ENCODE assay signal across 7 cellular contexts in the genomic region with DNA sequence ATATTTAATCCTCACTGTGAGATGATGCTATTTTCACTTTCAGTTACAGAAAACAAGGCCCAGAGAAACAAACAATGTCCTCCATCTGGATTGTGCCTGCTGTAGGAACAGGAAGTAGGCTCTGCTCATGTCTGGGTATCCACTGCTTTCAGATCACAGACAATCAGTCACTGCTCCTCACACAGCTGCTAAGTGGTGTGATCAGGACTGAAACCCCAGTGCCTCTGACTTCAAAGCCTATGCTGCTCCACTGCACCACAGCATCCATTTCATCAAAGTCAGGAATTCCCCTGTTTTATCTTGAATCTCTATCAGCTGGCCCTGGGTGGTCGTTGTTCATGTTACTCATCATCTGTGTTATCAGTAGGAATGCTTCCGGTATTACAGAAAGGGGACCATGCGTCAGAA.
A peak's percentile ranks its signal among the peaks of the same experiment; 100 is the strongest.
DNase-seq lines count a peak whose midpoint lies in the region; ATAC-seq and TF ChIP-seq lines count a peak whose summit lies in the region.

No MANE protein-coding gene starts in this region.

- peaks cover 40% of the 10 kb centered on the region for H3K4me1 Mint-ChIP-seq in activated CD4-positive, alpha-beta memory T cell treated with anti-CD3 and anti-CD28 coated beads, Interleukin-2, amount 10 ng/mL, durations not matched to agents 7 days and 5 days

- H3K9ac ChIP-seq in neuronal stem cell (ENCODE audit: low read depth, low read length, poor library complexity) (no peak overlapping the region), colonic mucosa (ENCODE audit: low read depth in 2 of 2, low read length in 2 of 2) (no peak overlapping the region)

- intact Hi-C loops in colonic mucosa (cut with DNase I): no loop called here

- H3K4me2 ChIP-seq in neuronal stem cell (ENCODE audit: insufficient read depth, low read length, poor library complexity, severe bottlenecking): no peak overlapping the region

- H3K14ac ChIP-seq in neuronal stem cell (ENCODE audit: low read length): no peak overlapping the region

- H2BK120ac ChIP-seq in neuronal stem cell (ENCODE audit: low read depth, low read length): no peak overlapping the region

- H3K27me3 Mint-ChIP-seq in activated CD4-positive, alpha-beta memory T cell treated with anti-CD3 and anti-CD28 coated beads, Interleukin-2, amount 10 ng/mL, durations not matched to agents 7 days and 5 days: no peaks in the 10 kb centered on the region

- WGBS in neuronal stem cell (ENCODE audit: extremely low coverage in 2 of 2, insufficient read length in 2 of 2, insufficient replicate concordance in 1 of 2), 2 donors: no CpG with 5 or more reads among the region's 3 CpGs

- no peak overlapping the region for H3K27ac ChIP-seq in neuronal stem cell (replicated peaks; ENCODE audit: low read length)
- no peak overlapping the region for H3K27ac ChIP-seq in colonic mucosa

- no peaks in the 10 kb centered on the region for H3K79me1 ChIP-seq in neuronal stem cell (ENCODE audit: low read depth, low read length)

- POLR2A ChIA-PET in activated CD4-positive, alpha-beta memory T cell treated with anti-CD3 and anti-CD28 coated beads, Interleukin-2, amount 10 ng/mL, durations not matched to agents 7 days and 5 days (lab: Charles Lee): interaction anchor here (1.3 to 4.0 kb wide), 3 partner anchors 39 to 304 kb away, joined by 4 to 38 read pairs (median 5); partner anchors contain the start of gene TRIB2

- no peaks in the 10 kb centered on the region for H3K27me3 ChIP-seq in neuronal stem cell (ENCODE audit: control insufficient read depth in 3 of 3, insufficient read depth in 3 of 3, low read depth in 1 of 3, low read length in 3 of 3)
- no peaks in the 10 kb centered on the region for H3K27me3 ChIP-seq in colonic mucosa

- no peak overlapping the region for H2BK12ac ChIP-seq in neuronal stem cell (ENCODE audit: low read length)

- peaks cover 3 to 15% of the 10 kb centered on the region in 2 donors for H3K4me1 ChIP-seq in neuronal stem cell (ENCODE audit: control insufficient read depth in 2 of 2, insufficient read depth in 1 of 2, low read depth in 1 of 2, low read length in 2 of 2)
- no peaks in the 10 kb centered on the region for H3K4me1 ChIP-seq in colonic mucosa

- no peak overlapping the region for H4K91ac ChIP-seq in neuronal stem cell (ENCODE audit: low read depth, low read length, poor library complexity)

- H3K23ac ChIP-seq in neuronal stem cell (ENCODE audit: low read depth, low read length, poor library complexity): no peak overlapping the region

- H2BK15ac ChIP-seq in neuronal stem cell (ENCODE audit: low read length): no peak overlapping the region

- H3K9me3 ChIP-seq in neuronal stem cell (replicated peaks in 1 of 2; ENCODE audit: control insufficient read depth in 2 of 2, insufficient read depth in 1 of 2, low read depth in 1 of 2, low read length in 2 of 2) (peaks cover 2 to 11% of the 10 kb centered on the region in 2 donors), colonic mucosa (no peaks in the 10 kb centered on the region)

- H3K4me3 ChIP-seq in neuronal stem cell (ENCODE audit: low read length in 2 of 2) (no peak overlapping the region), colonic mucosa (no peak overlapping the region)

- H3K4me3 Mint-ChIP-seq in activated CD4-positive, alpha-beta memory T cell treated with anti-CD3 and anti-CD28 coated beads, Interleukin-2, amount 10 ng/mL, durations not matched to agents 7 days and 5 days: no peak overlapping the region

- H3K9me3 Mint-ChIP-seq in activated CD4-positive, alpha-beta memory T cell treated with anti-CD3 and anti-CD28 coated beads, Interleukin-2, amount 10 ng/mL, durations not matched to agents 7 days and 5 days: peaks cover 3% of the 10 kb centered on the region

- H3K18ac ChIP-seq in neuronal stem cell (ENCODE audit: low read length): no peak overlapping the region

- no peak overlapping the region for H2BK5ac ChIP-seq in neuronal stem cell (ENCODE audit: low read length)

- CTCF ChIA-PET in activated CD4-positive, alpha-beta memory T cell treated with anti-CD3 and anti-CD28 coated beads, Interleukin-2, amount 10 ng/mL, durations not matched to agents 7 days and 5 days (lab: Charles Lee): interaction anchor here (0.9 kb wide), 1 partner anchor 518 kb away, joined by 4 read pairs; no protein-coding TSS in a partner anchor

- ATAC-seq in GM19372 (IDR thresholded peaks at IDR 0.05; ENCODE audit: low read depth, unreplicated experiment): peak; percentile 93
- ATAC-seq in HG03135 (IDR thresholded peaks at IDR 0.05; ENCODE audit: unreplicated experiment): peak; percentile 98

- peaks cover 2% of the 10 kb centered on the region for H3K36me3 Mint-ChIP-seq in activated CD4-positive, alpha-beta memory T cell treated with anti-CD3 and anti-CD28 coated beads, Interleukin-2, amount 10 ng/mL, durations not matched to agents 7 days and 5 days (ENCODE audit: low read depth)

- no peak overlapping the region for H2AK5ac ChIP-seq in neuronal stem cell (ENCODE audit: low read depth, low read length)

- peak overlapping the region; percentile 2 for H3K27ac Mint-ChIP-seq in activated CD4-positive, alpha-beta memory T cell treated with anti-CD3 and anti-CD28 coated beads, Interleukin-2, amount 10 ng/mL, durations not matched to agents 7 days and 5 days

- H3K36me3 ChIP-seq in neuronal stem cell (replicated peaks in 1 of 2; ENCODE audit: control insufficient read depth in 2 of 2, insufficient read depth in 2 of 2, low read length in 2 of 2): no peaks in the 10 kb centered on the region
- H3K36me3 ChIP-seq in colonic mucosa: no peaks in the 10 kb centered on the region

- peak; percentile 39 for DNase-seq in activated CD4-positive, alpha-beta memory T cell treated with anti-CD3 and anti-CD28 coated beads, Interleukin-2, amount 10 ng/mL, durations not matched to agents 7 days and 5 days
- DNase-seq in neuronal stem cell (ENCODE audit: low spot score): no peak
- DNase-seq in epidermal melanocyte (ENCODE audit: insufficient read length, low spot score): no peak
- no peak for DNase-seq in colonic mucosa
- DNase-seq in NCI-H2029 (lab: John Stamatoyannopoulos, UW): no peak

- no peak overlapping the region for H4K8ac ChIP-seq in neuronal stem cell (ENCODE audit: low read depth, low read length)

- no peak for TF ChIP-seq CTCF in colonic mucosa (IDR thresholded peaks at IDR 0.05)

- no peak overlapping the region for H3K4ac ChIP-seq in neuronal stem cell (ENCODE audit: low read length)

- H2AFZ ChIP-seq in neuronal stem cell (ENCODE audit: low read length): peak overlapping the region; percentile 69
